Comparison of ENCODE assay signal across 12 cellular contexts in genomic region chr22:19035474-19036228, GRCh38.
DNase-seq lines count a peak whose midpoint lies in the region; ATAC-seq, FAIRE-seq and TF ChIP-seq lines count a peak whose summit lies in the region.
"Had no signal": no experiment of that assay in that cellular context is flagged by ENCODE, and none has a peak within 500 bp of the region (broad histone marks: within the 10 kb centered on the region; RNA-seq: fewer than 3 reads in every experiment).

No MANE protein-coding gene starts in this region.

- H2AFZ ChIP-seq in Loucy (ENCODE audit: low read length), result no peak overlapping the region

- H3K4me3 ChIP-seq in Loucy (ENCODE audit: low read length, poor library complexity, severe bottlenecking), result no peak overlapping the region
- H3K4me3 ChIP-seq in WI38 (ENCODE audit: low read depth, low read length), result no peak overlapping the region
- H3K4me3 ChIP-seq in lower lobe of right lung, result no peak overlapping the region
- H3K4me3 ChIP-seq in uterus, result no peak overlapping the region
- H3K4me3 ChIP-seq in tibial nerve, result no peak overlapping the region

- DNase-seq in DMS 273 (lab: John Stamatoyannopoulos, UW; ENCODE audit: unreplicated experiment) (peak; percentile 91), lower lobe of right lung (peak; percentile 43), GM12892 (ENCODE audit: insufficient read length) (no peak), uterus (no peak), tibial nerve (ENCODE audit: low spot score in 2 of 2) (no peak)
- DNase-seq in activated naive CD4-positive, alpha-beta T cell treated with anti-CD3 and anti-CD28 coated beads for 36 hours, result no peak
- DNase-seq: HFFc6; NCI-H1048; stimulated activated naive CD4-positive, alpha-beta T cell; T-helper 9 cell had no signal

- no peaks in the 10 kb centered on the region for H3K36me3 Mint-ChIP-seq in activated naive CD4-positive, alpha-beta T cell treated with anti-CD3 and anti-CD28 coated beads for 36 hours (ENCODE audit: low read depth)

- H3K27ac ChIP-seq in lower lobe of right lung, result no peak overlapping the region
- no peak overlapping the region for H3K27ac ChIP-seq in uterus
- H3K27ac ChIP-seq in tibial nerve, result no peak overlapping the region

- H3F3A ChIP-seq in Loucy (ENCODE audit: low read depth), result no peaks in the 10 kb centered on the region

- H3K4me2 ChIP-seq in Loucy (ENCODE audit: low read depth, low read length, poor library complexity, severe bottlenecking), result no peak overlapping the region

- H3K27ac Mint-ChIP-seq in activated naive CD4-positive, alpha-beta T cell treated with anti-CD3 and anti-CD28 coated beads for 36 hours, result no peak overlapping the region
- H3K27ac Mint-ChIP-seq: HFFc6 had no signal

- TF ChIP-seq POLR2A in GM12892 (IDR thresholded peaks at IDR 0.05; ENCODE audit: low read depth, low read length) (no peak), uterus (IDR thresholded peaks at IDR 0.05) (no peak), tibial nerve (IDR thresholded peaks at IDR 0.05) (no peak)

- CTCF ChIA-PET in activated naive CD4-positive, alpha-beta T cell treated with anti-CD3 and anti-CD28 coated beads for 36 hours (lab: Charles Lee), result no interaction called here

- FAIRE-seq in GM12892 (lab: Jason Lieb, UNC), result no peak

- no peaks in the 10 kb centered on the region for H3K79me2 ChIP-seq in Loucy (ENCODE audit: insufficient read depth, low read length)

- intact Hi-C loops in lower lobe of right lung (cut with DNase I), result no loop called here
- intact Hi-C loops in uterus (cut with DNase I; ENCODE audit: low total_unique reads), result no loop called here
- intact Hi-C loops in activated naive CD4-positive, alpha-beta T cell treated with anti-CD3 and anti-CD28 coated beads for 36 hours (cut with micrococcal nuclease), result no loop called here

- H3K27me3 ChIP-seq in Loucy (ENCODE audit: insufficient read depth, low read length, poor library complexity, severe bottlenecking) (no peaks in the 10 kb centered on the region), lower lobe of right lung (ENCODE audit: low read depth) (peaks cover 2% of the 10 kb centered on the region), uterus (no peaks in the 10 kb centered on the region), tibial nerve (no peaks in the 10 kb centered on the region)

- H3K27me3 Mint-ChIP-seq in activated naive CD4-positive, alpha-beta T cell treated with anti-CD3 and anti-CD28 coated beads for 36 hours (ENCODE audit: low read depth), result no peaks in the 10 kb centered on the region

- WGBS in tibial nerve, 2 donors, result 37 to 39% methylated on average over 8 to 14 of the region's 14 CpGs

- no peaks in the 10 kb centered on the region for H4K20me1 ChIP-seq in Loucy (ENCODE audit: insufficient read depth, low read length, poor library complexity, severe bottlenecking)

- no peak overlapping the region for H3K4me3 Mint-ChIP-seq in activated naive CD4-positive, alpha-beta T cell treated with anti-CD3 and anti-CD28 coated beads for 36 hours
- H3K4me3 Mint-ChIP-seq: HFFc6 had no signal

- no peak overlapping the region for H3K9ac ChIP-seq in Loucy (ENCODE audit: low read depth, low read length, poor library complexity, severe bottlenecking)

- peak; percentile 22; the same call in 1 of the 2 replicates for TF ChIP-seq CTCF in Loucy (conservative IDR thresholded peaks at IDR 0.05; ENCODE audit: low read length)
- 0 out of 2 replicates have a peak, but pooled peaks have one; percentile 8 for TF ChIP-seq CTCF in WI38 (IDR thresholded peaks at IDR 0.05; ENCODE audit: low read depth, low read length)
- TF ChIP-seq CTCF in lower lobe of right lung (IDR thresholded peaks at IDR 0.05), result no peak
- no peak for TF ChIP-seq CTCF in uterus (IDR thresholded peaks at IDR 0.05)
- no peak for TF ChIP-seq CTCF in tibial nerve (IDR thresholded peaks at IDR 0.05)

- peak; percentile 4 to 14 for ATAC-seq in lower lobe of right lung

- no peaks in the 10 kb centered on the region for H3K4me1 Mint-ChIP-seq in activated naive CD4-positive, alpha-beta T cell treated with anti-CD3 and anti-CD28 coated beads for 36 hours (ENCODE audit: low read depth)

- TF ChIP-seq EP300 in tibial nerve (IDR thresholded peaks at IDR 0.05), result no peak

- H3K9me3 Mint-ChIP-seq in activated naive CD4-positive, alpha-beta T cell treated with anti-CD3 and anti-CD28 coated beads for 36 hours, result no peaks in the 10 kb centered on the region
- H3K9me3 Mint-ChIP-seq: HFFc6 had no signal

- H3K4me1 ChIP-seq in Loucy (ENCODE audit: insufficient read depth, low read length, poor library complexity, severe bottlenecking) (no peaks in the 10 kb centered on the region), lower lobe of right lung (no peaks in the 10 kb centered on the region), uterus (no peaks in the 10 kb centered on the region), tibial nerve (no peaks in the 10 kb centered on the region)

- H3K9me3 ChIP-seq in Loucy (ENCODE audit: insufficient read depth, low read depth, low read length), result no peaks in the 10 kb centered on the region
- no peaks in the 10 kb centered on the region for H3K9me3 ChIP-seq in lower lobe of right lung
- no peaks in the 10 kb centered on the region for H3K9me3 ChIP-seq in uterus
- H3K9me3 ChIP-seq in tibial nerve, result no peaks in the 10 kb centered on the region

- peaks cover 24% of the 10 kb centered on the region; the same call in 1 of the 2 replicates for H3K36me3 ChIP-seq in Loucy (ENCODE audit: insufficient read depth, low read length)
- peaks cover 40% of the 10 kb centered on the region for H3K36me3 ChIP-seq in lower lobe of right lung
- H3K36me3 ChIP-seq in uterus, result no peaks in the 10 kb centered on the region
- peaks cover 0 to 42% (median 5%) of the 10 kb centered on the region in 3 donors for H3K36me3 ChIP-seq in tibial nerve

- no peaks in the 10 kb centered on the region for H3K9me2 ChIP-seq in Loucy (replicated peaks; ENCODE audit: low read depth, low read length)

Comparison
In these comparisons a context has a peak if more than half of its experiments do, and no peak if none do; other contexts are left out.
1. DNase-seq: peak in DMS 273 (single experiment) and lower lobe of right lung (single experiment); none in GM12892 (single experiment), uterus (0 of 2), activated naive CD4-positive, alpha-beta T cell treated with anti-CD3 and anti-CD28 coated beads for 36 hours (single experiment) and tibial nerve (0 of 2).
2. CTCF ChIP-seq: peak in Loucy (single experiment) and WI38 (single experiment); none in lower lobe of right lung (single experiment), uterus (0 of 4) and tibial nerve (0 of 5).